In the genomic region with DNA sequence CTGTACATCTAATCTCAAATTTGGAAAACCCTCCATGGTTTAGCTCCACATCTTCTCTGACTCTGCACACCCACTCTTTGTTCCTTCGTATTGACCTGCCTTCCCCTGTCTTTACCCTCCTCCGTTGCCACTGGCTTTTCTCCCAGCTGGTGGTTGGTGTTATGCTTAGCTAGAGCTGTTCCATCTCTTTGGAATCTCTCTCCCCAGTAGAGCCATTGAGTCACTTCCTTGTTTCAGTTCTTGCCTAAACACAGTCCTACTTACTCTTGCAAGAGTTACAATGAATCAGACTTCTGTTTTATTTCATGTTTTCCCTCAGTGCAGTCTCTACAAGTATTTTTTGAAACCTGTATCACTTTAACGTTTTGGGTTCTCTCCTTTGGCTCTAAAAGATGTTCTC, we compare ENCODE assay signal across 9 cellular contexts.
DNase-seq lines count a peak whose midpoint lies in the region; ATAC-seq and TF ChIP-seq lines count a peak whose summit lies in the region.
"Had no signal": no experiment of that assay in that cellular context is flagged by ENCODE, and none has a peak within 500 bp of the region (broad histone marks: within the 10 kb centered on the region; RNA-seq: fewer than 3 reads in every experiment).

No MANE protein-coding gene starts in this region.

- no peaks in the 10 kb centered on the region for H3K36me3 ChIP-seq in NT2/D1 (ENCODE audit: insufficient read depth, insufficient read length, low read length)
- no peaks in the 10 kb centered on the region for H3K36me3 ChIP-seq in muscle layer of duodenum (ENCODE audit: control insufficient read depth in 1 of 2, insufficient read depth in 2 of 2, low read length in 2 of 2)

- H3K9me3 ChIP-seq in NT2/D1 (ENCODE audit: insufficient read depth, low read length) (no peaks in the 10 kb centered on the region), muscle layer of duodenum (ENCODE audit: control insufficient read depth in 1 of 2, low read length in 2 of 2) (no peaks in the 10 kb centered on the region)

- no peaks in the 10 kb centered on the region for H3K4me1 ChIP-seq in NT2/D1 (ENCODE audit: insufficient read depth, insufficient read length)
- H3K4me1 ChIP-seq in muscle layer of duodenum (ENCODE audit: control insufficient read depth in 1 of 2, insufficient read depth in 2 of 2, low read length in 2 of 2) = peaks cover 10 to 16% of the 10 kb centered on the region in 2 donors

- H3K4me3 ChIP-seq in AG09309 (ENCODE audit: control insufficient read depth, low read depth, low read length) (no peak overlapping the region), NT2/D1 (ENCODE audit: insufficient read length, low read depth) (no peak overlapping the region), muscle layer of duodenum (ENCODE audit: low read depth in 1 of 2, low read length in 2 of 2) (no peak overlapping the region)

- no peak for TF ChIP-seq CTCF in AG09309 (IDR thresholded peaks at IDR 0.05; ENCODE audit: control insufficient read depth, insufficient read depth, low read depth, low read length, missing control alignments)

- H3K27me3 ChIP-seq in NT2/D1 (ENCODE audit: insufficient read depth, insufficient read length) = no peaks in the 10 kb centered on the region
- H3K27me3 ChIP-seq in muscle layer of duodenum (ENCODE audit: low read depth, low read length) = no peaks in the 10 kb centered on the region

- no peak overlapping the region for H3K9ac ChIP-seq in NT2/D1 (ENCODE audit: insufficient read length, low read depth)

- ATAC-seq in GM19397 (IDR thresholded peaks at IDR 0.05; ENCODE audit: unreplicated experiment) = no peak
- no peak for ATAC-seq in GM18867 (IDR thresholded peaks at IDR 0.05; ENCODE audit: unreplicated experiment)

- peak; percentile 93 for DNase-seq in AG09309 (ENCODE audit: low read depth)
- DNase-seq in NT2/D1 (ENCODE audit: low read depth, low spot score) = peak; percentile 35
- DNase-seq in epithelial cell of prostate (ENCODE audit: low read depth, low spot score) = peak; percentile 78
- DNase-seq in activated CD4-positive, alpha-beta T cell treated with anti-CD3 and anti-CD28 coated beads for 4 hours = no peak
- no peak for DNase-seq in NCI-H345 (lab: John Stamatoyannopoulos, UW)
- DNase-seq: NCI-H1694 had no signal

- H3K27ac ChIP-seq in epithelial cell of prostate (peak overlapping the region; percentile 87), muscle layer of duodenum (ENCODE audit: low read length) (peak overlapping the region; percentile 61)

Comparison
In these comparisons a context has a peak if more than half of its experiments do, and no peak if none do; other contexts are left out.
1. DNase-seq: peak in AG09309 (single experiment), NT2/D1 (single experiment) and epithelial cell of prostate (single experiment); none in activated CD4-positive, alpha-beta T cell treated with anti-CD3 and anti-CD28 coated beads for 4 hours (0 of 2) and NCI-H345 (single experiment).